9 cellular contexts compared by ENCODE assay signal in the genomic region with DNA sequence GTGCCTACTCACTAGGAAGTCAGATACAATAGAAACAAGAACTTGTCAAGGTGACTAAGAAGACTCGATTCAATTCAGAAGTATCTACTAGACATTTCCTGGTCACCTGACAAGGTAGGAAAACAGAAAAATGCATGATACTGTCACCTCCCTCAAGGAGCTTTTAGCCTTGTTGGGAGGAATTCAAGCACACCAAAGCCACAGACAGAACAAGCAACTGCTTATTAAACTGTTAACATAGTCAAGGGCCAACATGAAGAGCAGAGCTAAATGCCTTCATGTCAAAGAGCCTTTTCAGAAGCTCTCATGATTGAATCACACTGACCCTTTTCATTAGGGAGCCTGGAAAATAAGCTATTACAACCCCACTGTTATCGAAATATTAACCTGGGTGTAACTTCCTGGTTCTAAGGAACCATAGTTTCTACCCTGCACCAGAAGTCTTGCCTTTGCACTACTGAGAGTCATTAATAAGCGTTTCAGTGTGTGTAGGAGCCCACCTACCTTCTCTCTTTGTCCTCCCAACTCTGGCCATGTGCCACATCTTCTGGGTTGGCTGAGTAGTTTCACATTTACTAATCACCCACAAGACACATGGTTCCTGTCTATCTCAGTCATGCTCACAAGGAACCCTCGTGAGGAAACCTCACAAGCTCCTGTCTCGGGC.
DNase-seq lines count a peak whose midpoint lies in the region; ATAC-seq and TF ChIP-seq lines count a peak whose summit lies in the region.
"Had no signal": no experiment of that assay in that cellular context is flagged by ENCODE, and none has a peak within 500 bp of the region (broad histone marks: within the 10 kb centered on the region; RNA-seq: fewer than 3 reads in every experiment).

No MANE protein-coding gene starts in this region.

- H3K4me3 ChIP-seq in fibroblast of mammary gland (ENCODE audit: control insufficient read depth, low read depth, low read length) = no peak overlapping the region
- H3K4me3 ChIP-seq: adrenal gland had no signal

- peak overlapping the region; percentile 23 to 53 for H3K4me3 Mint-ChIP-seq in stimulated activated naive B cell treated with anti-CD40 and anti-IgM and Interleukin-4, amounts not matched to agents 10 μg/mL and 1 μg/mL and 100 μg/mL, for 72 hours

- H3K27me3 Mint-ChIP-seq in stimulated activated naive B cell treated with anti-CD40 and anti-IgM and Interleukin-4, amounts not matched to agents 10 μg/mL and 1 μg/mL and 100 μg/mL, for 72 hours = no peaks in the 10 kb centered on the region

- DNase-seq in stimulated activated naive CD4-positive, alpha-beta T cell treated with Interleukin-2 at 50 U/mL for 16 hours (lab: John Stamatoyannopoulos, UW) = peak; percentile 59
- DNase-seq in stimulated activated naive CD4-positive, alpha-beta T cell (lab: John Stamatoyannopoulos, UW) = no peak
- peak; percentile 30 for DNase-seq in activated CD4-positive, CD25-positive, alpha-beta regulatory T cell treated with anti-CD3 and anti-CD28 coated beads, Interleukin-2, amount 50 U/mL, for 16 hours (ENCODE audit: low read depth, low spot score)
- DNase-seq in fibroblast of mammary gland (ENCODE audit: low read depth) (peak; percentile 47), putamen (ENCODE audit: low spot score) (no peak), NCI-H748 (lab: John Stamatoyannopoulos, UW; ENCODE audit: unreplicated experiment) (no peak)
- DNase-seq in stimulated activated naive B cell treated with anti-CD40 and anti-IgM and Interleukin-4, amounts not matched to agents 10 μg/mL and 1 μg/mL and 100 μg/mL, for 72 hours = peak; percentile 73

- peaks cover 0 to 3% of the 10 kb centered on the region in 2 donors for H3K9me3 Mint-ChIP-seq in stimulated activated naive B cell treated with anti-CD40 and anti-IgM and Interleukin-4, amounts not matched to agents 10 μg/mL and 1 μg/mL and 100 μg/mL, for 72 hours

- ATAC-seq in HG03196 (IDR thresholded peaks at IDR 0.05; ENCODE audit: unreplicated experiment) = peak; percentile 55
- ATAC-seq in stimulated activated naive B cell treated with anti-CD40 and anti-IgM and Interleukin-4, amounts not matched to agents 10 μg/mL and 1 μg/mL and 100 μg/mL, for 72 hours (replicated peaks) = peak; percentile 88 to 93

- peaks cover 20 to 37% of the 10 kb centered on the region in 2 donors for H3K4me1 Mint-ChIP-seq in stimulated activated naive B cell treated with anti-CD40 and anti-IgM and Interleukin-4, amounts not matched to agents 10 μg/mL and 1 μg/mL and 100 μg/mL, for 72 hours

- H3K36me3 Mint-ChIP-seq in stimulated activated naive B cell treated with anti-CD40 and anti-IgM and Interleukin-4, amounts not matched to agents 10 μg/mL and 1 μg/mL and 100 μg/mL, for 72 hours = peaks cover 0 to 3% of the 10 kb centered on the region in 2 donors

- no peak for TF ChIP-seq CTCF in fibroblast of mammary gland (conservative IDR thresholded peaks at IDR 0.05; ENCODE audit: control insufficient read depth, insufficient read depth, low read depth, low read length)

- peak overlapping the region; percentile 94 for H3K27ac Mint-ChIP-seq in stimulated activated naive B cell treated with anti-CD40 and anti-IgM and Interleukin-4, amounts not matched to agents 10 μg/mL and 1 μg/mL and 100 μg/mL, for 72 hours

Comparison
In these comparisons a context has a peak if more than half of its experiments do, and no peak if none do; other contexts are left out.
1. DNase-seq: peak in stimulated activated naive CD4-positive, alpha-beta T cell treated with Interleukin-2 at 50 U/mL for 16 hours (single experiment), activated CD4-positive, CD25-positive, alpha-beta regulatory T cell treated with anti-CD3 and anti-CD28 coated beads, Interleukin-2, amount 50 U/mL, for 16 hours (single experiment), fibroblast of mammary gland (single experiment) and stimulated activated naive B cell treated with anti-CD40 and anti-IgM and Interleukin-4, amounts not matched to agents 10 μg/mL and 1 μg/mL and 100 μg/mL, for 72 hours (single experiment); none in stimulated activated naive CD4-positive, alpha-beta T cell (0 of 6), putamen (single experiment) and NCI-H748 (single experiment).